ENCODE assay signal across 8 cellular contexts in genomic region chr6:125780540-125781306, GRCh38. TPM values are rescaled to one million over a fixed set of nuclear protein-coding genes. Genes with fewer than 3 reads are reported as not detected.
DNase-seq lines count a peak whose midpoint lies in the region; ATAC-seq and TF ChIP-seq lines count a peak whose summit lies in the region.

No MANE protein-coding gene starts in this region.

- H2BK12ac ChIP-seq in neuronal stem cell (ENCODE audit: low read length) = no peak overlapping the region

- H3K36me3 Mint-ChIP-seq in activated T-cell treated with anti-CD3 and anti-CD28 coated beads, Interleukin-2, amount 50 U/mL, for 72 hours (ENCODE audit: insufficient read depth in 2 of 2) = peaks cover 2% of the 10 kb centered on the region in 2 donors

- H3K27ac Mint-ChIP-seq in activated T-cell treated with anti-CD3 and anti-CD28 coated beads, Interleukin-2, amount 50 U/mL, for 72 hours = no peak overlapping the region

- DNase-seq in DND-41 (peak; percentile 70), PC-3 (peak; percentile 58), fibroblast of villous mesenchyme (ENCODE audit: low read depth) (peak; percentile 89), neuronal stem cell (ENCODE audit: low spot score) (peak; percentile 30), upper lobe of right lung (peak; percentile 74)
- peak; percentile 58 to 63 for DNase-seq in activated T-cell treated with anti-CD3 and anti-CD28 coated beads, Interleukin-2, amount 50 U/mL, for 72 hours

- no peak overlapping the region for H2AK5ac ChIP-seq in neuronal stem cell (ENCODE audit: low read depth, low read length)

- H3K9ac ChIP-seq in DND-41 (ENCODE audit: low read depth, low read length) = peak overlapping the region; percentile 61
- peak overlapping the region; percentile 85 for H3K9ac ChIP-seq in HUES6 (ENCODE audit: low read length)
- peak overlapping the region; percentile 72 for H3K9ac ChIP-seq in PC-3 (ENCODE audit: low read length)
- peak overlapping the region; percentile 71 for H3K9ac ChIP-seq in neuronal stem cell (ENCODE audit: low read depth, low read length, poor library complexity)

- H3K27me3 ChIP-seq in DND-41 (ENCODE audit: insufficient read depth, low read length, poor library complexity) = peaks cover 3% of the 10 kb centered on the region
- no peaks in the 10 kb centered on the region for H3K27me3 ChIP-seq in HUES6 (ENCODE audit: control insufficient read depth, insufficient read depth, low read length)
- no peaks in the 10 kb centered on the region for H3K27me3 ChIP-seq in PC-3 (ENCODE audit: low read length)
- H3K27me3 ChIP-seq in neuronal stem cell (ENCODE audit: control insufficient read depth in 3 of 3, insufficient read depth in 3 of 3, low read depth in 1 of 3, low read length in 3 of 3) = peaks cover 0 to 5% (median 0%) of the 10 kb centered on the region in 3 experiments
- no peaks in the 10 kb centered on the region for H3K27me3 ChIP-seq in upper lobe of right lung

- peak overlapping the region; percentile 42 to 61 for H3K4me3 ChIP-seq in DND-41 (ENCODE audit: low read depth in 1 of 2, low read length in 2 of 2)
- H3K4me3 ChIP-seq in HUES6 (ENCODE audit: low read depth, low read length) = peak overlapping the region; percentile 86
- peak overlapping the region; percentile 94 for H3K4me3 ChIP-seq in PC-3 (ENCODE audit: low read length)
- H3K4me3 ChIP-seq in fibroblast of villous mesenchyme (ENCODE audit: low read depth, low read length) = peak overlapping the region; percentile 71
- peak overlapping the region; percentile 57 to 79 for H3K4me3 ChIP-seq in neuronal stem cell (ENCODE audit: low read length in 2 of 2)
- H3K4me3 ChIP-seq in upper lobe of right lung = peak overlapping the region; percentile 56

- H2BK5ac ChIP-seq in neuronal stem cell (ENCODE audit: low read length) = no peak overlapping the region

- peaks cover 7% of the 10 kb centered on the region for H3K27me3 Mint-ChIP-seq in activated T-cell treated with anti-CD3 and anti-CD28 coated beads, Interleukin-2, amount 50 U/mL, for 72 hours (ENCODE audit: low read depth)

- no peak overlapping the region for H4K8ac ChIP-seq in neuronal stem cell (ENCODE audit: low read depth, low read length)

- no peak for TF ChIP-seq CTCF in DND-41 (IDR thresholded peaks at IDR 0.05; ENCODE audit: borderline replicate concordance, extremely low read depth, low read length, poor library complexity, severe bottlenecking)
- TF ChIP-seq CTCF in PC-3 (conservative IDR thresholded peaks at IDR 0.05; ENCODE audit: low read depth, low read length) = no peak
- TF ChIP-seq CTCF in fibroblast of villous mesenchyme (IDR thresholded peaks at IDR 0.05; ENCODE audit: insufficient read depth, low read depth, low read length) = no peak
- no peak for TF ChIP-seq CTCF in upper lobe of right lung (IDR thresholded peaks at IDR 0.05)

- no peak overlapping the region for H4K91ac ChIP-seq in neuronal stem cell (ENCODE audit: low read depth, low read length, poor library complexity)

- peaks cover 32% of the 10 kb centered on the region for H3K4me1 ChIP-seq in DND-41 (ENCODE audit: insufficient read depth, low read length)
- no peaks in the 10 kb centered on the region; the same call in 1 of the 2 replicates for H3K4me1 ChIP-seq in HUES6 (ENCODE audit: control insufficient read depth, insufficient read depth, low read length)
- peaks cover 15% of the 10 kb centered on the region for H3K4me1 ChIP-seq in PC-3 (ENCODE audit: insufficient read depth, low read length)
- H3K4me1 ChIP-seq in neuronal stem cell (ENCODE audit: control insufficient read depth in 2 of 2, insufficient read depth in 1 of 2, low read depth in 1 of 2, low read length in 2 of 2) = no peaks in the 10 kb centered on the region
- H3K4me1 ChIP-seq in upper lobe of right lung = peaks cover 8% of the 10 kb centered on the region

- intact Hi-C loops in PC-3 (cut with micrococcal nuclease) = loop anchor here (1.0 to 5.0 kb wide), 3 partner anchors 78 to 192 kb away; partner anchors contain the start of gene HINT3
- intact Hi-C loops in upper lobe of right lung (cut with DNase I) = no loop called here

- no peak overlapping the region for H3K14ac ChIP-seq in neuronal stem cell (ENCODE audit: low read length)

- H3F3A ChIP-seq in PC-3 (ENCODE audit: low read length, unreplicated experiment) = no peaks in the 10 kb centered on the region

- H3K36me3 ChIP-seq in DND-41 (ENCODE audit: insufficient read depth, low read length) (peaks cover under 1% of the 10 kb centered on the region; the same call in 1 of the 2 replicates), HUES6 (ENCODE audit: control insufficient read depth, insufficient read depth, low read length) (no peaks in the 10 kb centered on the region), PC-3 (ENCODE audit: low read depth, low read length) (no peaks in the 10 kb centered on the region), neuronal stem cell (replicated peaks in 1 of 2; ENCODE audit: control insufficient read depth in 2 of 2, insufficient read depth in 2 of 2, low read length in 2 of 2) (no peaks in the 10 kb centered on the region), upper lobe of right lung (no peaks in the 10 kb centered on the region)

- H3K9me2 ChIP-seq in PC-3 (replicated peaks; ENCODE audit: low read length) = no peaks in the 10 kb centered on the region

- H3K79me2 ChIP-seq in DND-41 (ENCODE audit: insufficient read depth, low read length) (peaks cover 30% of the 10 kb centered on the region), PC-3 (ENCODE audit: low read length) (no peaks in the 10 kb centered on the region)

- peaks cover 0 to 3% of the 10 kb centered on the region in 2 donors for H3K9me3 Mint-ChIP-seq in activated T-cell treated with anti-CD3 and anti-CD28 coated beads, Interleukin-2, amount 50 U/mL, for 72 hours

- H2BK15ac ChIP-seq in neuronal stem cell (ENCODE audit: low read length) = no peak overlapping the region

- H3K9me3 ChIP-seq in DND-41 (ENCODE audit: insufficient read depth, low read length, severe bottlenecking) (no peaks in the 10 kb centered on the region), HUES6 (ENCODE audit: control insufficient read depth, insufficient read depth, low read depth, low read length) (peaks cover 7% of the 10 kb centered on the region), PC-3 (ENCODE audit: low read length) (no peaks in the 10 kb centered on the region), neuronal stem cell (replicated peaks in 1 of 2; ENCODE audit: control insufficient read depth in 2 of 2, insufficient read depth in 1 of 2, low read depth in 1 of 2, low read length in 2 of 2) (peaks cover 0 to 5% of the 10 kb centered on the region in 2 donors), upper lobe of right lung (no peaks in the 10 kb centered on the region)

- WGBS in neuronal stem cell (ENCODE audit: extremely low coverage in 2 of 2, insufficient read length in 2 of 2, insufficient replicate concordance in 1 of 2), 2 donors = no CpG with 5 or more reads among the region's 28 CpGs

- H3K18ac ChIP-seq in neuronal stem cell (ENCODE audit: low read length) = no peak overlapping the region

- H2AFZ ChIP-seq in DND-41 (ENCODE audit: low read depth, low read length) (peak overlapping the region; percentile 75), PC-3 (ENCODE audit: low read length) (peak overlapping the region; percentile 86), neuronal stem cell (ENCODE audit: low read length) (peak overlapping the region; percentile 90)

- ATAC-seq in DND-41 (ENCODE audit: insufficient read depth, low read depth) = peak; percentile 75
- ATAC-seq in GM21529 (IDR thresholded peaks at IDR 0.05; ENCODE audit: unreplicated experiment) = peak; percentile 70
- peak; percentile 72 for ATAC-seq in PC-3
- peak; percentile 74 to 79 for ATAC-seq in activated T-cell treated with anti-CD3 and anti-CD28 coated beads, Interleukin-2, amount 50 U/mL, for 72 hours (replicated peaks in 1 of 2)
- peak; percentile 87 for ATAC-seq in upper lobe of right lung

- H3K4ac ChIP-seq in neuronal stem cell (ENCODE audit: low read length) = no peak overlapping the region

- H3K79me1 ChIP-seq in neuronal stem cell (ENCODE audit: low read depth, low read length) = no peaks in the 10 kb centered on the region

- H2BK120ac ChIP-seq in neuronal stem cell (ENCODE audit: low read depth, low read length) = no peak overlapping the region

- CTCF ChIA-PET in PC-3 (lab: Charles Lee) = no interaction called here

- H3K4me2 ChIP-seq in DND-41 (ENCODE audit: insufficient read depth, low read length) = peak overlapping the region; percentile 97
- H3K4me2 ChIP-seq in PC-3 (ENCODE audit: low read length) = peak overlapping the region; percentile 78
- H3K4me2 ChIP-seq in neuronal stem cell (ENCODE audit: insufficient read depth, low read length, poor library complexity, severe bottlenecking) = peak overlapping the region; percentile 55

- H3K23ac ChIP-seq in neuronal stem cell (ENCODE audit: low read depth, low read length, poor library complexity) = no peak overlapping the region

- TSS peak; percentile 100 for BruUV-seq in PC-3 (replicated peaks; lab: Mats Ljungman, UMichigan)

- POLR2A ChIA-PET in PC-3 (lab: Charles Lee; ENCODE audit: unreplicated experiment) = no interaction called here

- H4K20me1 ChIP-seq in DND-41 (ENCODE audit: insufficient read depth, low read length) (no peaks in the 10 kb centered on the region), PC-3 (ENCODE audit: low read length) (no peaks in the 10 kb centered on the region)

- no peak overlapping the region for H3K4me3 Mint-ChIP-seq in activated T-cell treated with anti-CD3 and anti-CD28 coated beads, Interleukin-2, amount 50 U/mL, for 72 hours

- peaks cover 28% of the 10 kb centered on the region for H3K4me1 Mint-ChIP-seq in activated T-cell treated with anti-CD3 and anti-CD28 coated beads, Interleukin-2, amount 50 U/mL, for 72 hours (ENCODE audit: low read depth)

- H3K27ac ChIP-seq in DND-41 (ENCODE audit: low read length) (peak overlapping the region; percentile 89), HUES6 (ENCODE audit: low read depth, low read length) (peak overlapping the region; percentile 38), PC-3 (ENCODE audit: low read length) (peak overlapping the region; percentile 54), neuronal stem cell (replicated peaks; ENCODE audit: low read length) (no peak overlapping the region), upper lobe of right lung (peak overlapping the region; percentile 92)

RNA-seq across cellular contexts. Expression of gene NCOA7, which starts 10.0 kb away (rescaled TPM):
- total RNA-seq in PC-3 (2014; rRNA removed) (12.1 and 13.4 TPM in 2 replicates), fibroblast of villous mesenchyme (21.6 and 52.7 TPM in 2 replicates), upper lobe of right lung (80.8 TPM)
- total RNA-seq in activated T-cell treated with anti-CD3 and anti-CD28 coated beads, Interleukin-2, amount 50 U/mL, for 72 hours = 10 to 100 TPM; 59.6 to 69.1 TPM
- 3.4 TPM for polyA plus RNA-seq in neuronal stem cell (2013, experiment 1 of 2)
- 4.0 TPM for polyA plus RNA-seq in neuronal stem cell (2013, experiment 2 of 2)

RNA-seq across cellular contexts. Expression of gene HEY2, which starts 31.3 kb away (rescaled TPM):
- total RNA-seq in PC-3 (2014; rRNA removed) = not detected in 2 replicates
- total RNA-seq in activated T-cell treated with anti-CD3 and anti-CD28 coated beads, Interleukin-2, amount 50 U/mL, for 72 hours = under 1 TPM in 1 of 2 donors, not detected in 1; 0.12 TPM
- 0.32 TPM in 1 of 2 replicates, not detected in the other for total RNA-seq in fibroblast of villous mesenchyme
- polyA plus RNA-seq in neuronal stem cell (2013, experiment 1 of 2) = 0.36 TPM
- polyA plus RNA-seq in neuronal stem cell (2013, experiment 2 of 2) = 0.25 TPM
- 2.2 TPM for total RNA-seq in upper lobe of right lung

Comparison
In these comparisons a context has a peak if more than half of its experiments do, and no peak if none do; other contexts are left out.
1. DNase-seq: peak in every context shown above with its lines; median percentile 89 in fibroblast of villous mesenchyme; 74 in upper lobe of right lung; 70 in DND-41; 60 in activated T-cell treated with anti-CD3 and anti-CD28 coated beads, Interleukin-2, amount 50 U/mL, for 72 hours; 58 in PC-3; 30 in neuronal stem cell.